ENCODE assay signal across 18 cellular contexts in the genomic region with DNA sequence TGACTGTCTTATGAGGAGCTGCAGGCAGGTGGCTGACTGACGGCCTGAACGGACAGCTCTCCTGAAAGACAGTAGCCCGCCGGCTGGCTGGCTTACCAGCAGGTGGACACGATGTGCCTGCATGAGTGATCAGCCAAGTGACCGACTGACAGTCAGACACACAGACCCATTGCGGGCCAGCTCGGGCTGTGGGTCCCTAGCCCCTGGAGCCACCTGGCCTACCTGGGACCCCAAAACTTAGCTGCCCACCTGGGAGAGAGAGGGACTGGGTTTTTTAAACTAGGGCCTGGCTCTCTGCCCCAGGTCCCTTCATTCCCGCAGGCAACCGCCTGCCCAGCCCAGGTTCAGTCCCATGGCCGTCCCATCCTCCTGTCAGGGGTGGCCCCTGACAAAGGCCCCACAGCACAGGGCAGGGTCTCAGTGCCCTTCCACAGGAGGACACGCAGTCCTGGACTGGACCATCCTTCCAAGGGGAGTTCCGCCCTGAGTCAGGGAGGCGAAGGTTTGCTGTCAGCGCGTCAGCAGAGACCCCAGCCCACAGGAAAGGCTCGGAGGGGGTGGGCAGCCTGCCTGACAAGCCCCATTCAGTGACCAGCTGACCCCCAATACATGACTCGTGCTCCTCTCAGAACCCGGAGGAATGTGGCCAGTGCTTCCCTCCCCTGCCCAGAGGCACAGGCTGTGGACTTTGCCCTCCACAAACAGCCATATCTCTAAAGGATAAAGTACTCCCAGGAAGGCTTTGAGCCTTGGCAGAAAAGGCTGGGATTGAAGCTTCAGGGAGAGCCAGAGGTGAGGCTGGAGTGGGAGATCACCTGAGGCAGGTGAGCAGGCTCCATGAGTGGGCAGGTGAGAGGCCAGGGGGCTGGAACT. TPM values are rescaled to one million over a fixed set of nuclear protein-coding genes. Genes with fewer than 3 reads are reported as not detected.
A peak's percentile ranks its signal among the peaks of the same experiment; 100 is the strongest.
DNase-seq lines count a peak whose midpoint lies in the region; ATAC-seq, FAIRE-seq and TF ChIP-seq lines count a peak whose summit lies in the region.
"Had no signal": no experiment of that assay in that cellular context is flagged by ENCODE, and none has a peak within 500 bp of the region (broad histone marks: within the 10 kb centered on the region; RNA-seq: fewer than 3 reads in every experiment).

No MANE protein-coding gene starts in this region.

- ATAC-seq in K562 = no peak
- peak; percentile 83 for ATAC-seq in left colon
- no peak for ATAC-seq in psoas muscle
- no peak for ATAC-seq in GM21447 (IDR thresholded peaks at IDR 0.05; ENCODE audit: unreplicated experiment)
- no peak for ATAC-seq in GM21515 (IDR thresholded peaks at IDR 0.05; ENCODE audit: unreplicated experiment)
- ATAC-seq: natural killer cell treated with Interleukin-12 subunit alpha and Interleukin-12 subunit beta and Interleukin-15 and Interleukin-18, amount 100 ng/mL, for 72 hours; T-helper 17 cell had no signal

- H3K79me2 ChIP-seq in K562 (ENCODE audit: control insufficient read depth, insufficient read depth, low read length) = no peaks in the 10 kb centered on the region

- no peaks in the 10 kb centered on the region for H3K9me1 ChIP-seq in K562 (ENCODE audit: control insufficient read depth, insufficient read depth, low read length)

- peaks cover 0 to 12% (median 0%) of the 10 kb centered on the region in 11 experiments; a peak in 6 of 22 replicates for H3K9me3 ChIP-seq in BLaER1 treated with 17β-estradiol and CSF1 and Interleukin-3, amounts not matched to agents 10 nM and 100 nM (replicated peaks in 1 of 11)
- H3K9me3 ChIP-seq in K562 (replicated peaks; ENCODE audit: control insufficient read depth, insufficient read depth, low read depth, low read length) = no peaks in the 10 kb centered on the region; the same call in 1 of the 2 replicates
- H3K9me3 ChIP-seq in psoas muscle = no peaks in the 10 kb centered on the region
- H3K9me3 ChIP-seq: spleen, thoracic aorta had no signal

- CTCF ChIA-PET in K562 (lab: Yijun Ruan, JAX; ENCODE audit: low intra/inter-chr PET ratio) = no interaction called here

- intact Hi-C loops in K562 (cut with micrococcal nuclease) = no loop called here
- intact Hi-C loops in left colon (cut with DNase I, micrococcal nuclease) = no loop called here
- intact Hi-C loops in psoas muscle (cut with DNase I) = no loop called here

- peaks cover 70 to 100% (median 73%) of the 10 kb centered on the region in 10 experiments for H3K4me1 ChIP-seq in BLaER1 treated with 17β-estradiol and CSF1 and Interleukin-3, amounts not matched to agents 10 nM and 100 nM
- H3K4me1 ChIP-seq in K562 (replicated peaks in 1 of 2; ENCODE audit: control insufficient read depth in 2 of 2, insufficient read depth in 2 of 2, low read length in 2 of 2) (peaks cover 8% of the 10 kb centered on the region in 2 experiments), psoas muscle (peaks cover 5% of the 10 kb centered on the region)

- H3K9ac ChIP-seq in BLaER1 treated with 17β-estradiol and CSF1 and Interleukin-3, amounts not matched to agents 10 nM and 100 nM = peak overlapping the region in 8 of 11 experiments; percentile 3 to 65 (median 28); a peak in 11 of 22 replicates
- no peak overlapping the region; a peak in 1 of 4 replicates for H3K9ac ChIP-seq in K562 (ENCODE audit: insufficient read depth in 1 of 2, low read depth in 2 of 2, low read length in 2 of 2)

- TF ChIP-seq EP300 in K562 (IDR thresholded peaks at IDR 0.05; ENCODE audit: low read length) = no peak

- no peak for FAIRE-seq in K562 (lab: Jason Lieb, UNC)
- FAIRE-seq: RCC 7860 had no signal

- peak overlapping the region; percentile 84 to 100 (median 95) for H3K4me2 ChIP-seq in BLaER1 treated with 17β-estradiol and CSF1 and Interleukin-3, amounts not matched to agents 10 nM and 100 nM
- H3K4me2 ChIP-seq in K562 (ENCODE audit: insufficient read depth, low read length) = no peak overlapping the region

- H2AFZ ChIP-seq in K562 (ENCODE audit: low read depth, low read length) = no peak overlapping the region

- DNase-seq in K562 (ENCODE audit: extremely low read depth in 1 of 4, low spot score in 3 of 4) (no peak), left colon (peak; percentile 74 to 80), psoas muscle (no peak), NCI-H1436 (lab: John Stamatoyannopoulos, UW) (no peak), HPDE6-E6E7 (ENCODE audit: extremely low spot score) (no peak)
- DNase-seq: activated CD4-positive, alpha-beta T cell treated with anti-CD3 and anti-CD28 coated beads, Interleukin-2, amount 10 ng/mL, durations not matched to agents 24 days and 14 days; activated T-cell treated with anti-CD3 and anti-CD28 coated beads, Interleukin-2, amount 50 U/mL, for 48 hours; DMS 273 treated with DMSO at 0.1 percent for 48 hours; IMR-90; NCI-H1092; spleen; T-helper 17 cell had no signal

- TF ChIP-seq RAD21 in K562 (CRISPR knock-in tag; conservative IDR thresholded peaks at IDR 0.05 in 1 of 2, IDR thresholded peaks at IDR 0.05 in 1 of 2) = no peak

- no peak for TF ChIP-seq POLR2A in K562 (conservative IDR thresholded peaks at IDR 0.05)

- peaks cover 0 to 100% (median 0%) of the 10 kb centered on the region in 11 experiments; a peak in 6 of 22 replicates for H3K36me3 ChIP-seq in BLaER1 treated with 17β-estradiol and CSF1 and Interleukin-3, amounts not matched to agents 10 nM and 100 nM
- no peaks in the 10 kb centered on the region for H3K36me3 ChIP-seq in K562 (ENCODE audit: control insufficient read depth, insufficient read depth, low read length)
- H3K36me3 ChIP-seq in psoas muscle (ENCODE audit: insufficient read depth in 1 of 2, low read depth in 1 of 2) = no peaks in the 10 kb centered on the region
- H3K36me3 ChIP-seq: spleen, thoracic aorta had no signal

- H4K20me1 ChIP-seq in BLaER1 treated with 17β-estradiol and CSF1 and Interleukin-3, amounts not matched to agents 10 nM and 100 nM = peaks cover 0 to 100% (median 0%) of the 10 kb centered on the region in 11 experiments; a peak in 6 of 22 replicates
- H4K20me1 ChIP-seq in K562 (replicated peaks; ENCODE audit: control insufficient read depth, insufficient read depth, low read length) = peaks cover 9% of the 10 kb centered on the region; the same call in 1 of the 2 replicates

- POLR2A ChIA-PET in K562 (lab: Yijun Ruan, JAX) = interaction anchor here (0.8 to 2.4 kb wide), 4 partner anchors 9 to 131 kb away, joined by 3 to 7 read pairs (median 5); no protein-coding TSS in a partner anchor

- peak overlapping the region in 6 of 10 experiments; percentile 2 to 33 (median 25); a peak in 9 of 20 replicates for H3K4me3 ChIP-seq in BLaER1 treated with 17β-estradiol and CSF1 and Interleukin-3, amounts not matched to agents 10 nM and 100 nM
- no peak overlapping the region for H3K4me3 ChIP-seq in K562
- no peak overlapping the region for H3K4me3 ChIP-seq in psoas muscle
- H3K4me3 ChIP-seq: spleen, thoracic aorta had no signal

- BruUV-seq in K562 (replicated peaks; lab: Mats Ljungman, UMichigan) = no TSS peak

- WGBS in K562 (ENCODE audit: insufficient coverage, low coverage, missing lambda C conversion rate) = 51% methylated on average over 18 of the region's 19 CpGs
- 86 to 90% (median 87%) methylated on average over 18 to 19 of the region's 19 CpGs for WGBS in psoas muscle, 3 donors

- TF ChIP-seq CTCF in K562 (IDR thresholded peaks at IDR 0.05 in 2 of 3, conservative IDR thresholded peaks at IDR 0.05 in 1 of 3; ENCODE audit: insufficient read depth in 2 of 3, low read depth in 1 of 3, low read length in 3 of 3) (no peak), psoas muscle (IDR thresholded peaks at IDR 0.05) (no peak)

- H3K27me3 ChIP-seq in BLaER1 treated with 17β-estradiol and CSF1 and Interleukin-3, amounts not matched to agents 10 nM and 100 nM = no peaks in the 10 kb centered on the region
- H3K27me3 ChIP-seq in K562 (ENCODE audit: control insufficient read depth in 2 of 2, insufficient read depth in 2 of 2, low read length in 2 of 2) = peaks cover 0 to 8% of the 10 kb centered on the region in 2 experiments; a peak in 1 of 5 replicates
- H3K27me3 ChIP-seq in psoas muscle (ENCODE audit: insufficient read depth in 3 of 3, low read length in 2 of 3) = no peaks in the 10 kb centered on the region
- H3K27me3 ChIP-seq: spleen had no signal

- in situ Hi-C loops in K562 (cut with MboI) = no loop called here

- H3K27ac ChIP-seq in BLaER1 treated with 17β-estradiol and CSF1 and Interleukin-3, amounts not matched to agents 10 nM and 100 nM = peak overlapping the region; percentile 22 to 73 (median 44)
- H3K27ac ChIP-seq in K562 (ENCODE audit: extremely low read depth, low read depth, low read length) (no peak overlapping the region), psoas muscle (peak overlapping the region; percentile 24)
- H3K27ac ChIP-seq: thoracic aorta had no signal

TF ChIP-seq in K562, 482 proteins besides CTCF, POLR2A, EP300 and RAD21 (continues in another document):
- no peak for TF ChIP-seq ZNF699 (CRISPR knock-in tag; IDR thresholded peaks at IDR 0.05; ENCODE audit: insufficient replicate concordance)

RNA-seq across cellular contexts. Expression of a gene that starts 8.4 kb away (rescaled TPM):
- total RNA-seq in K562 (2011; cell fraction: chromatin; rRNA removed; ENCODE audit: low replicate concordance) = 25.3 and 26.7 TPM in 2 replicates
- 13.2 and 14.5 TPM in 2 replicates for total RNA-seq in K562 (2011; cell fraction: nucleolus; rRNA removed)
- 14.8 and 19.4 TPM in 2 replicates for total RNA-seq in K562 (2011; cell fraction: nucleoplasm; rRNA removed)
- total RNA-seq in K562 (2014; rRNA removed) (6.2 and 7.5 TPM in 2 replicates), K562 (2014; rRNA removed; fragmentation: Illumina TruSeq; extraction: Trizol) (8.5 and 9.2 TPM in 2 replicates), K562 (2015; rRNA removed; fragmentation: Illumina TruSeq; extraction: Trizol) (13.8 and 14.7 TPM in 2 replicates), K562 (2021) (11.6 and 13.1 TPM in 2 replicates), left colon (10 to 100 TPM; 65.9 to 71.5 TPM), psoas muscle (10 to 100 TPM; 10.7 to 17.7 (median 12.3) TPM)
- polyA plus RNA-seq in K562 (2011; rRNA removed) (2.8 and 4.7 TPM in 2 replicates), K562 (2014; fragmentation: Illumina TruSeq; extraction: Trizol) (11.3 and 12.3 TPM in 2 replicates), K562 (2014; fragmentation: Nextera tagmentation; extraction: Ambion mirVana) (1 to 10 TPM in 1 of 2 experiments, under 1 TPM in 1; 0.70 to 1.8 TPM), K562 (2014; rRNA removed) (7.6 and 12.9 TPM in 2 replicates), psoas muscle (1 to 10 TPM; 1.2 to 5.6 (median 1.7) TPM)
- 1.4 and 4.9 TPM in 2 replicates for polyA plus RNA-seq in K562 (2011; cell fraction: cytosol; rRNA removed)
- 5.4 and 17.4 TPM in 2 replicates for polyA plus RNA-seq in K562 (2011; cell fraction: nucleus; rRNA removed)
- 17.0 and 18.1 TPM in 2 replicates for polyA plus RNA-seq in K562 (2012)
- 4.3 and 5.0 TPM in 2 replicates for polyA minus RNA-seq in K562 (2011; rRNA and poly(A)+ RNA removed)
- 3.2 and 5.4 TPM in 2 replicates for polyA minus RNA-seq in K562 (2011; cell fraction: cytosol; rRNA and poly(A)+ RNA removed)
- 7.4 and 8.1 TPM in 2 replicates for polyA minus RNA-seq in K562 (2011; cell fraction: nucleus; rRNA and poly(A)+ RNA removed)
- total RNA-seq: activated CD4-positive, alpha-beta T cell treated with anti-CD3 and anti-CD28 coated beads, Interleukin-2, amount 10 ng/mL, durations not matched to agents 24 days and 14 days; IMR-90; T-helper 17 cell had no signal
- polyA plus RNA-seq: IMR-90 had no signal

Comparison
In these comparisons a context has a peak if more than half of its experiments do, and no peak if none do; other contexts are left out.
1. H3K4me3 ChIP-seq: peak in BLaER1 treated with 17β-estradiol and CSF1 and Interleukin-3, amounts not matched to agents 10 nM and 100 nM (6 of 10); none in K562 (single experiment) and psoas muscle (single experiment).
2. H3K9ac ChIP-seq: peak in BLaER1 treated with 17β-estradiol and CSF1 and Interleukin-3, amounts not matched to agents 10 nM and 100 nM (8 of 11); none in K562 (0 of 2).
3. DNase-seq: peak in left colon (2 of 2); none in K562 (0 of 4), psoas muscle (0 of 2), NCI-H1436 (single experiment) and HPDE6-E6E7 (single experiment).